ENCODE assay signal across 14 cellular contexts in genomic region chr14:59707778-59708635, GRCh38.
DNase-seq lines count a peak whose midpoint lies in the region; TF ChIP-seq lines count a peak whose summit lies in the region.
"Had no signal": no experiment of that assay in that cellular context is flagged by ENCODE, and none has a peak within 500 bp of the region (broad histone marks: within the 10 kb centered on the region; RNA-seq: fewer than 3 reads in every experiment).

No MANE protein-coding gene starts in this region.

- H3K79me2 ChIP-seq in smooth muscle cell (ENCODE audit: low read depth) (no peaks in the 10 kb centered on the region), OCI-LY7 (ENCODE audit: insufficient read depth, low read depth, low read length) (no peaks in the 10 kb centered on the region)

- H3K4me2 ChIP-seq in smooth muscle cell (no peak overlapping the region), OCI-LY7 (ENCODE audit: low read length) (no peak overlapping the region)

- POLR2A ChIA-PET in OCI-LY7 (lab: Charles Lee), result no interaction called here

- intact Hi-C loops in dorsolateral prefrontal cortex (cut with DNase I) (loop anchor here in 1 of 2 donors (2.0 to 10.0 kb wide), 2 partner anchors 77 to 187 kb away; no protein-coding TSS in a partner anchor), OCI-LY7 (cut with micrococcal nuclease; ENCODE audit: unreplicated experiment) (no loop called here)

- BruUV-seq in OCI-LY7 (replicated peaks; lab: Mats Ljungman, UMichigan), result no TSS peak

- H2AFZ ChIP-seq in smooth muscle cell (ENCODE audit: low read depth) (no peak overlapping the region), OCI-LY7 (ENCODE audit: low read length) (no peak overlapping the region)

- no peaks in the 10 kb centered on the region for H3K9me2 ChIP-seq in OCI-LY7 (ENCODE audit: insufficient read depth, low read length)

- H3K27me3 ChIP-seq in dorsolateral prefrontal cortex (no peaks in the 10 kb centered on the region), smooth muscle cell (ENCODE audit: low read depth) (peaks cover 17% of the 10 kb centered on the region)

- no peak overlapping the region for H3K9ac ChIP-seq in smooth muscle cell (ENCODE audit: low read depth)

- H3K4me1 ChIP-seq in smooth muscle cell (ENCODE audit: low read depth), result no peaks in the 10 kb centered on the region
- no peaks in the 10 kb centered on the region for H3K4me1 ChIP-seq in OCI-LY7 (ENCODE audit: insufficient read depth, low read length, poor library complexity, severe bottlenecking)

- no peaks in the 10 kb centered on the region for H3K36me3 ChIP-seq in smooth muscle cell (ENCODE audit: low read depth)
- no peaks in the 10 kb centered on the region for H3K36me3 ChIP-seq in OCI-LY7 (ENCODE audit: insufficient read depth, low read length)

- CTCF ChIA-PET in OCI-LY7 (lab: Charles Lee; ENCODE audit: unreplicated experiment), result no interaction called here

- H4K20me1 ChIP-seq in smooth muscle cell (ENCODE audit: low read depth) (no peaks in the 10 kb centered on the region), OCI-LY7 (ENCODE audit: insufficient read depth, low read length) (no peaks in the 10 kb centered on the region)

- TF ChIP-seq CTCF in dorsolateral prefrontal cortex (IDR thresholded peaks at IDR 0.05 in 54 of 56, conservative IDR thresholded peaks at IDR 0.05 in 2 of 56; ENCODE audit: low read depth in 1 of 56, partially characterized antibody in 56 of 56) (peak in 54 of 56 donors; percentile 9 to 60 (median 43)), smooth muscle cell (IDR thresholded peaks at IDR 0.05; ENCODE audit: borderline replicate concordance, insufficient read depth, poor library complexity, severe bottlenecking) (no peak), OCI-LY7 (conservative IDR thresholded peaks at IDR 0.05; ENCODE audit: low read length) (no peak)

- DNase-seq in DMS53 treated with DMSO at 0.1 percent for 48 hours (lab: John Stamatoyannopoulos, UW; ENCODE audit: unreplicated experiment) (peak; percentile 26), NCI-H524 (lab: John Stamatoyannopoulos, UW) (peak; percentile 41 to 82), dorsolateral prefrontal cortex (peak in 2 of 10 donors; percentile 30 to 39), pons (ENCODE audit: low spot score) (peak; percentile 29), smooth muscle cell (lab: John Stamatoyannopoulos, UW; ENCODE audit: unreplicated experiment) (no peak), GF-D8 (lab: John Stamatoyannopoulos, UW) (no peak), OCI-LY7 (ENCODE audit: low spot score) (no peak)
- no peak for DNase-seq in activated CD4-positive, alpha-beta T cell treated with anti-CD3 and anti-CD28 coated beads for 48 hours
- DNase-seq: activated CD8-positive, alpha-beta T cell treated with anti-CD3 and anti-CD28 coated beads, Interleukin-2, amount 10 ng/mL, durations not matched to agents 7 days and 5 days; activated naive CD4-positive, alpha-beta T cell treated with anti-CD3 and anti-CD28 coated beads, Interleukin-2, amount 10 ng/mL, durations not matched to agents 7 days and 5 days; glutamatergic neuron; NCI-H1417; T-helper 2 cell had no signal

- peak overlapping the region in 36 of 59 donors; percentile 0 to 46 (median 24) for H3K4me3 ChIP-seq in dorsolateral prefrontal cortex
- no peak overlapping the region for H3K4me3 ChIP-seq in smooth muscle cell
- no peak overlapping the region for H3K4me3 ChIP-seq in OCI-LY7 (ENCODE audit: low read depth, low read length, poor library complexity, severe bottlenecking)
- H3K4me3 ChIP-seq: lung had no signal

- H3F3A ChIP-seq in smooth muscle cell (ENCODE audit: low read depth), result no peaks in the 10 kb centered on the region

- H3K27ac ChIP-seq in dorsolateral prefrontal cortex, result peak overlapping the region in 53 of 59 donors; percentile 4 to 87 (median 68)
- no peak overlapping the region for H3K27ac ChIP-seq in smooth muscle cell (ENCODE audit: low read depth)
- no peak overlapping the region for H3K27ac ChIP-seq in OCI-LY7 (ENCODE audit: low read depth, low read length, poor library complexity, severe bottlenecking)

- WGBS in smooth muscle cell (ENCODE audit: low lambda C conversion rate), result 79% methylated on average over 7 of the region's 7 CpGs

- no peaks in the 10 kb centered on the region for H3K9me3 ChIP-seq in smooth muscle cell (replicated peaks; ENCODE audit: low read depth)
- H3K9me3 ChIP-seq in OCI-LY7 (ENCODE audit: low read length), result no peaks in the 10 kb centered on the region

Comparison
In these comparisons a context has a peak if more than half of its experiments do, and no peak if none do; other contexts are left out.
1. DNase-seq: peak in DMS53 treated with DMSO at 0.1 percent for 48 hours (single experiment), NCI-H524 (2 of 2) and pons (single experiment); none in smooth muscle cell (single experiment), GF-D8 (single experiment), OCI-LY7 (single experiment) and activated CD4-positive, alpha-beta T cell treated with anti-CD3 and anti-CD28 coated beads for 48 hours (single experiment).
2. H3K27ac ChIP-seq: peak in dorsolateral prefrontal cortex (53 of 59); none in smooth muscle cell (single experiment) and OCI-LY7 (single experiment).
3. H3K4me3 ChIP-seq: peak in dorsolateral prefrontal cortex (36 of 59); none in smooth muscle cell (single experiment) and OCI-LY7 (single experiment).
4. CTCF ChIP-seq: peak in dorsolateral prefrontal cortex (54 of 56); none in smooth muscle cell (single experiment) and OCI-LY7 (single experiment).